In genomic region chr11:118918128-118918685, GRCh38 we compare ENCODE assay signal across 1 cellular context.
TF ChIP-seq lines count a peak whose summit lies in the region.

No MANE protein-coding gene starts in this region.

TF ChIP-seq in liver, 16 proteins besides CTCF, POLR2A, EP300 and RAD21 (continued from another document):
- TF ChIP-seq REST (IDR thresholded peaks at IDR 0.05) (no peak), JUND (IDR thresholded peaks at IDR 0.05) (peak in 1 of 2 donors; percentile 33), TAF1 (conservative IDR thresholded peaks at IDR 0.05) (no peak), EGR1 (IDR thresholded peaks at IDR 0.05; ENCODE audit: low read depth in 2 of 2) (no peak), FOXA1 (IDR thresholded peaks at IDR 0.05) (no peak), ATF3 (IDR thresholded peaks at IDR 0.05) (no peak), YY1 (IDR thresholded peaks at IDR 0.05) (no peak), HNF4G (IDR thresholded peaks at IDR 0.05) (peak; percentile 74), RXRA (IDR thresholded peaks at IDR 0.05) (peak in 1 of 2 donors; percentile 39), ZBTB33 (IDR thresholded peaks at IDR 0.05) (no peak), HNF4A (conservative IDR thresholded peaks at IDR 0.05) (peak; percentile 80 to 93), NR2F2 (IDR thresholded peaks at IDR 0.05) (peak; percentile 43)
